11 cellular contexts compared by ENCODE assay signal in the genomic region with DNA sequence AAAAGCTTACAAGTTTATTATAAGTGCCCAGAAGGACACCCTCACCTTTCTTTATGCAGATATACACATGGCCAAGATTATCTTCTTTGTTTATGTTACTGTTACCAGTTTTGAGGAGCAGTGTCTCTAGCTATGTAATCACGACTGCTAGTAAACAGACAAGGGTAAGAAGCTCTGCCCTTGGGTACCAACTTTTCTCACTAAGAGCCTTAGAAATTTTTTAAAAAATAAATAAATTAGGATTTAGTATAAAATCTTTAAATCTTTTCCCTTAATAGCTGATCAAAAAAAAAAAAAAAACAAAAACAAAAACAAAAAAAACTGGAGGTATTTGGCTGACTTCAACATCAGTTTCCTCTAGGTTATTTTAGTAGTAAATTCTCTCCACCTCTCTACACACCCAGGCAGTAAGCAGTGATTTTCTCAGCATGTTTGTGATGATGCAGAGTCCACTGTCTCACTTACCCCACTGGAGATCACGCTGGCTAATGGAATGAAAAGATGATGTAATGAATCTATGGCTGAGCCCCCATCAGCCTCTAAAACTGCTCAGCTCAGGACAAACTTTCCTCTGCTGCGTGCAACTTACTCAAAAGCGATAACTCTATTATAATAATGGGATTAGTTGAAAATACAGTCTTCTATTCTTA.
DNase-seq lines count a peak whose midpoint lies in the region; ATAC-seq and TF ChIP-seq lines count a peak whose summit lies in the region.
"Had no signal": no experiment of that assay in that cellular context is flagged by ENCODE, and none has a peak within 500 bp of the region (broad histone marks: within the 10 kb centered on the region; RNA-seq: fewer than 3 reads in every experiment).

No MANE protein-coding gene starts in this region.

- H3K36me3 Mint-ChIP-seq in CD8-positive, alpha-beta memory T cell, result peaks cover 0 to 13% (median 9%) of the 10 kb centered on the region in 3 donors
- no peaks in the 10 kb centered on the region for H3K36me3 Mint-ChIP-seq in neural crest cell (ENCODE audit: low read depth)

- no peak for DNase-seq in CD8-positive, alpha-beta memory T cell
- no peak for DNase-seq in SK-N-SH
- DNase-seq in fibroblast of peridontal ligament (ENCODE audit: extremely low read depth), result peak; percentile 45
- no peak for DNase-seq in neural crest cell (ENCODE audit: low read depth, low spot score)
- no peak for DNase-seq in HT-29 (ENCODE audit: low spot score)
- DNase-seq in GM10248 (ENCODE audit: extremely low spot score), result no peak
- DNase-seq: activated CD4-positive, alpha-beta T cell treated with anti-CD3 and anti-CD28 coated beads, Interleukin-2, amount 50 U/mL, for 4 hours; NCI-H2029 treated with DMSO at 0.1 percent for 48 hours; SIG-M5 had no signal

- H3K9me2 ChIP-seq in SK-N-SH, result no peaks in the 10 kb centered on the region

- TF ChIP-seq CTCF in SK-N-SH (IDR thresholded peaks at IDR 0.05), result no peak
- no peak for TF ChIP-seq CTCF in neural crest cell (conservative IDR thresholded peaks at IDR 0.05)
- TF ChIP-seq CTCF in GM10248 (IDR thresholded peaks at IDR 0.05; ENCODE audit: control extremely low read depth, extremely low read depth, low read depth, missing control alignments), result no peak

- POLR2A ChIA-PET in CD8-positive, alpha-beta memory T cell (lab: Charles Lee), result no interaction called here
- POLR2A ChIA-PET in SK-N-SH (lab: Yijun Ruan, JAX), result interaction anchor here (1.4 kb wide), 1 partner anchor 126 kb away, joined by 6 read pairs; a partner anchor contains a TSS
- POLR2A ChIA-PET in GM10248 (lab: Yijun Ruan, JAX), result interaction anchor here (0.6 kb wide), 1 partner anchor 15 kb away, joined by 4 read pairs; no protein-coding TSS in a partner anchor

- peak overlapping the region; percentile 58; the same call in 1 of the 2 replicates for H3K4me2 ChIP-seq in SK-N-SH

- TF ChIP-seq EP300 in SK-N-SH (IDR thresholded peaks at IDR 0.05; ENCODE audit: borderline replicate concordance in 1 of 2, low read depth in 1 of 2, low read length in 1 of 2), result no peak

- no peak overlapping the region for H3K27ac ChIP-seq in CD8-positive, alpha-beta memory T cell (ENCODE audit: low read depth, low read length)
- peak overlapping the region in 1 of 2 experiments; percentile 70; a peak in 2 of 4 replicates for H3K27ac ChIP-seq in SK-N-SH (ENCODE audit: low read depth in 2 of 2, low read length in 1 of 2)

- ATAC-seq in GM21367 (IDR thresholded peaks at IDR 0.05; ENCODE audit: unreplicated experiment), result no peak
- ATAC-seq in GM21723 (IDR thresholded peaks at IDR 0.05; ENCODE audit: unreplicated experiment), result no peak

- H3F3A ChIP-seq in SK-N-SH (replicated peaks; ENCODE audit: insufficient read depth), result peaks cover 28% of the 10 kb centered on the region

- no peaks in the 10 kb centered on the region for H3K27me3 Mint-ChIP-seq in CD8-positive, alpha-beta memory T cell
- H3K27me3 Mint-ChIP-seq in neural crest cell (ENCODE audit: low read depth), result no peaks in the 10 kb centered on the region

- TF ChIP-seq RAD21 in SK-N-SH (IDR thresholded peaks at IDR 0.05; ENCODE audit: low read length), result no peak

- H3K9me3 Mint-ChIP-seq in CD8-positive, alpha-beta memory T cell, result no peaks in the 10 kb centered on the region
- H3K9me3 Mint-ChIP-seq in neural crest cell, result no peaks in the 10 kb centered on the region

- no peak overlapping the region for H3K9ac ChIP-seq in SK-N-SH

- H3K4me1 ChIP-seq in CD8-positive, alpha-beta memory T cell (ENCODE audit: insufficient read depth, low read length), result peaks cover 15% of the 10 kb centered on the region
- H3K4me1 ChIP-seq in SK-N-SH (ENCODE audit: control insufficient read depth in 1 of 2, insufficient read depth in 2 of 2, low read depth in 1 of 2, low read length in 1 of 2), result peaks cover 13 to 38% of the 10 kb centered on the region in 2 experiments; a peak in 3 of 4 replicates

- no peaks in the 10 kb centered on the region for H3K27me3 ChIP-seq in CD8-positive, alpha-beta memory T cell (ENCODE audit: insufficient read depth, low read length, poor library complexity, severe bottlenecking)
- no peaks in the 10 kb centered on the region for H3K27me3 ChIP-seq in SK-N-SH (ENCODE audit: insufficient read depth)

- 69% methylated on average over 4 of the region's 4 CpGs for WGBS in SK-N-SH (ENCODE audit: low lambda C conversion rate)

- peaks cover 44% of the 10 kb centered on the region; the same call in 1 of the 2 replicates for H3K79me2 ChIP-seq in SK-N-SH (ENCODE audit: insufficient read depth)

- H3K4me3 Mint-ChIP-seq in CD8-positive, alpha-beta memory T cell, result peak overlapping the region in 5 of 7 donors; percentile 1 to 58 (median 51)
- H3K4me3 Mint-ChIP-seq in neural crest cell, result peak overlapping the region; percentile 16

- H3K36me3 ChIP-seq in CD8-positive, alpha-beta memory T cell (ENCODE audit: insufficient read depth, low read length), result no peaks in the 10 kb centered on the region
- H3K36me3 ChIP-seq in SK-N-SH (replicated peaks in 1 of 2; ENCODE audit: control insufficient read depth in 1 of 2, insufficient read depth in 2 of 2, low read length in 1 of 2), result peaks cover 0 to 3% of the 10 kb centered on the region in 2 experiments

- CTCF ChIA-PET in CD8-positive, alpha-beta memory T cell (lab: Charles Lee), result no interaction called here
- CTCF ChIA-PET in SK-N-SH (lab: Yijun Ruan, JAX) (interaction anchor here (1.5 to 1.9 kb wide), 3 partner anchors 12 to 34 kb away, joined by 4 to 6 read pairs (median 4); no protein-coding TSS in a partner anchor), GM10248 (lab: Yijun Ruan, JAX) (interaction anchor here (0.9 to 3.0 kb wide), 6 partner anchors 9 to 23 kb away, joined by 3 to 19 read pairs (median 4); no protein-coding TSS in a partner anchor)

- peaks cover 44 to 64% (median 58%) of the 10 kb centered on the region in 3 donors for H3K4me1 Mint-ChIP-seq in CD8-positive, alpha-beta memory T cell
- H3K4me1 Mint-ChIP-seq in neural crest cell, result peaks cover 24% of the 10 kb centered on the region

- H2AFZ ChIP-seq in SK-N-SH (ENCODE audit: low read depth), result no peak overlapping the region

- no peak overlapping the region for H3K4me3 ChIP-seq in CD8-positive, alpha-beta memory T cell (ENCODE audit: low read length)
- H3K4me3 ChIP-seq in SK-N-SH (ENCODE audit: low read depth in 2 of 2, low read length in 1 of 2), result peak overlapping the region; percentile 15 to 25; a peak in 2 of 4 replicates

- H3K9me3 ChIP-seq in CD8-positive, alpha-beta memory T cell (ENCODE audit: low read length), result no peaks in the 10 kb centered on the region
- H3K9me3 ChIP-seq in SK-N-SH, result no peaks in the 10 kb centered on the region

- peaks cover 40% of the 10 kb centered on the region for H4K20me1 ChIP-seq in SK-N-SH (ENCODE audit: insufficient read depth)

- H3K27ac Mint-ChIP-seq in CD8-positive, alpha-beta memory T cell, result peak overlapping the region in 6 of 8 donors; percentile 15 to 80 (median 46)
- no peak overlapping the region for H3K27ac Mint-ChIP-seq in neural crest cell (ENCODE audit: unreplicated experiment)

TF ChIP-seq in SK-N-SH, 30 proteins besides CTCF, POLR2A, EP300 and RAD21:
- TF ChIP-seq SIN3A (IDR thresholded peaks at IDR 0.05; ENCODE audit: borderline replicate concordance, low read depth, low read length), result no peak
- TF ChIP-seq, protein P1, sequence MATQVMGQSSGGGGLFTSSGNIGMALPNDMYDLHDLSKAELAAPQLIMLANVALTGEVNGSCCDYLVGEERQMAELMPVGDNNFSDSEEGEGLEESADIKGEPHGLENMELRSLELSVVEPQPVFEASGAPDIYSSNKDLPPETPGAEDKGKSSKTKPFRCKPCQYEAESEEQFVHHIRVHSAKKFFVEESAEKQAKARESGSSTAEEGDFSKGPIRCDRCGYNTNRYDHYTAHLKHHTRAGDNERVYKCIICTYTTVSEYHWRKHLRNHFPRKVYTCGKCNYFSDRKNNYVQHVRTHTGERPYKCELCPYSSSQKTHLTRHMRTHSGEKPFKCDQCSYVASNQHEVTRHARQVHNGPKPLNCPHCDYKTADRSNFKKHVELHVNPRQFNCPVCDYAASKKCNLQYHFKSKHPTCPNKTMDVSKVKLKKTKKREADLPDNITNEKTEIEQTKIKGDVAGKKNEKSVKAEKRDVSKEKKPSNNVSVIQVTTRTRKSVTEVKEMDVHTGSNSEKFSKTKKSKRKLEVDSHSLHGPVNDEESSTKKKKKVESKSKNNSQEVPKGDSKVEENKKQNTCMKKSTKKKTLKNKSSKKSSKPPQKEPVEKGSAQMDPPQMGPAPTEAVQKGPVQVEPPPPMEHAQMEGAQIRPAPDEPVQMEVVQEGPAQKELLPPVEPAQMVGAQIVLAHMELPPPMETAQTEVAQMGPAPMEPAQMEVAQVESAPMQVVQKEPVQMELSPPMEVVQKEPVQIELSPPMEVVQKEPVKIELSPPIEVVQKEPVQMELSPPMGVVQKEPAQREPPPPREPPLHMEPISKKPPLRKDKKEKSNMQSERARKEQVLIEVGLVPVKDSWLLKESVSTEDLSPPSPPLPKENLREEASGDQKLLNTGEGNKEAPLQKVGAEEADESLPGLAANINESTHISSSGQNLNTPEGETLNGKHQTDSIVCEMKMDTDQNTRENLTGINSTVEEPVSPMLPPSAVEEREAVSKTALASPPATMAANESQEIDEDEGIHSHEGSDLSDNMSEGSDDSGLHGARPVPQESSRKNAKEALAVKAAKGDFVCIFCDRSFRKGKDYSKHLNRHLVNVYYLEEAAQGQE (IDR thresholded peaks at IDR 0.05; ENCODE audit: low read depth, low read length), result no peak
- TF ChIP-seq, protein P2, sequence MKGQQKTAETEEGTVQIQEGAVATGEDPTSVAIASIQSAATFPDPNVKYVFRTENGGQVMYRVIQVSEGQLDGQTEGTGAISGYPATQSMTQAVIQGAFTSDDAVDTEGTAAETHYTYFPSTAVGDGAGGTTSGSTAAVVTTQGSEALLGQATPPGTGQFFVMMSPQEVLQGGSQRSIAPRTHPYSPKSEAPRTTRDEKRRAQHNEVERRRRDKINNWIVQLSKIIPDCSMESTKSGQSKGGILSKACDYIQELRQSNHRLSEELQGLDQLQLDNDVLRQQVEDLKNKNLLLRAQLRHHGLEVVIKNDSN (IDR thresholded peaks at IDR 0.05; ENCODE audit: borderline replicate concordance, low read depth), result no peak
